Comparison of ENCODE assay signal across 35 cellular contexts in the genomic region with DNA sequence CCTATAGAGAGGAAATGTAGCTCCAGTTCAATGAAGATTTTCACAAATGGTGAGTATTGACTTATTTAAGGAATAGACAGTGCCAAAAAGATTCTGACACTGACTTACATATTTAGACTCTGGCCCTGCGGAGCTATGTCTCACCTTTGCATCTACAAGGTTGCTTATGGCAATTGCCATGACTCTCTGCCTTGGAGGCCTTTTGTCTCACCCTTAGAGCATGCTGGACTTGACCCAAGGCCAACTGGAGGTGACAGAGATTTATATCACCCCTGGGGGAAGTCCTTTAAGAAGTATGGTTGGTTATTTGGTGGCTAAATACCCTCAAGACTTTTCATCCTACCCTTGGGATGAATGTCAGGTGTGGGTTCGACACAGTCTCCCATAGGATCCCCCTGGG. TPM values are rescaled to one million over a fixed set of nuclear protein-coding genes. Genes with fewer than 3 reads are reported as not detected.
"Had no signal": no experiment of that assay in that cellular context is flagged by ENCODE, and none has a peak within 500 bp of the region (broad histone marks: within the 10 kb centered on the region; RNA-seq: fewer than 3 reads in every experiment).

No MANE protein-coding gene starts in this region.

- ATAC-seq: activated naive CD4-positive, alpha-beta T cell treated with anti-CD3 and anti-CD28 coated beads, Interleukin-2, amount 50 U/mL, for 72 hours; activated naive CD8-positive, alpha-beta T cell treated with anti-CD3 and anti-CD28 coated beads, Interleukin-2, amount 50 U/mL, for 24 hours; activated T-cell treated with anti-CD3 and anti-CD28 coated beads, Interleukin-2, amount 50 U/mL, for 4 hours; activated T-cell treated with anti-CD3 and anti-CD28 coated beads, Interleukin-2, amount 50 U/mL, for 72 hours; activated T-helper 17 cell treated with anti-CD3 and anti-CD28 coated beads, Interleukin-2, amount 50 U/mL, for 72 hours; body of pancreas had no signal

- H3K4me1 ChIP-seq: adrenal gland, ascending aorta, body of pancreas, breast epithelium had no signal

- H3K27ac ChIP-seq: adrenal gland, ascending aorta, body of pancreas, brain microvascular endothelial cell, breast epithelium, cardiac muscle cell had no signal

- H3K4me3 ChIP-seq: adrenal gland, ascending aorta, body of pancreas, breast epithelium, cardiac muscle cell had no signal

- DNase-seq: activated effector memory CD4-positive, alpha-beta T cell treated with anti-CD3 and anti-CD28 coated beads, Interleukin-2, amount 50 U/mL, for 16 hours; activated effector memory CD4-positive, alpha-beta T cell treated with Interleukin-2 at 50 U/mL for 16 hours; activated gamma-delta T cell; activated gamma-delta T cell treated with Interleukin-2 at 50 U/mL for 16 hours; activated naive CD4-positive, alpha-beta T cell; activated naive CD4-positive, alpha-beta T cell treated with anti-CD3 and anti-CD28 coated beads for 36 hours; activated naive CD4-positive, alpha-beta T cell treated with anti-CD3 and anti-CD28 coated beads, Interleukin-2, amount 10 ng/mL, durations not matched to agents 7 days and 5 days; activated naive CD4-positive, alpha-beta T cell treated with anti-CD3 and anti-CD28 coated beads, Interleukin-2, amount 50 U/mL, for 16 hours; activated naive CD4-positive, alpha-beta T cell treated with Interleukin-2 at 50 U/mL for 16 hours; activated naive CD8-positive, alpha-beta T cell treated with anti-CD3 and anti-CD28 coated beads for 36 hours; activated naive CD8-positive, alpha-beta T cell treated with anti-CD3 and anti-CD28 coated beads, Interleukin-2, amount 10 ng/mL, durations not matched to agents 7 days and 5 days; activated naive CD8-positive, alpha-beta T cell treated with anti-CD3 and anti-CD28 coated beads, Interleukin-2, amount 50 U/mL, for 24 hours; activated T-cell treated with anti-CD3 and anti-CD28 coated beads, Interleukin-2, amount 50 U/mL, for 1 hour; activated T-cell treated with anti-CD3 and anti-CD28 coated beads, Interleukin-2, amount 50 U/mL, for 24 hours; activated T-cell treated with anti-CD3 and anti-CD28 coated beads, Interleukin-2, amount 50 U/mL, for 4 hours; activated T-cell treated with anti-CD3 and anti-CD28 coated beads, Interleukin-2, amount 50 U/mL, for 48 hours; activated T-cell treated with anti-CD3 and anti-CD28 coated beads, Interleukin-2, amount 50 U/mL, for 72 hours; adrenal gland; amniotic stem cell; amygdala; anterior cingulate cortex; aorta; body of pancreas; brain microvascular endothelial cell; caudate nucleus; central memory CD4-positive, alpha-beta T cell; cerebellar nuclear complex had no signal

- FAIRE-seq: astrocyte, bronchial epithelial cell had no signal

- H3K9me3 ChIP-seq: adrenal gland, body of pancreas, breast epithelium had no signal

- H3K27me3 ChIP-seq: adrenal gland, ascending aorta, body of pancreas, brain microvascular endothelial cell, cardiac muscle cell had no signal

- H3K36me3 ChIP-seq: adrenal gland, ascending aorta, brain microvascular endothelial cell, breast epithelium, cardiac muscle cell had no signal

RNA-seq across cellular contexts. Expression of a gene that starts 4.5 kb away (rescaled TPM):
- polyA plus RNA-seq: adipose tissue, adrenal gland, aorta, cardiac muscle cell had no signal

RNA-seq across cellular contexts. Expression of a gene that starts 52.9 kb away (rescaled TPM):
- polyA plus RNA-seq: adipose tissue, adrenal gland, aorta, cardiac muscle cell had no signal
